ENCODE assay signal across 12 cellular contexts in the genomic region with DNA sequence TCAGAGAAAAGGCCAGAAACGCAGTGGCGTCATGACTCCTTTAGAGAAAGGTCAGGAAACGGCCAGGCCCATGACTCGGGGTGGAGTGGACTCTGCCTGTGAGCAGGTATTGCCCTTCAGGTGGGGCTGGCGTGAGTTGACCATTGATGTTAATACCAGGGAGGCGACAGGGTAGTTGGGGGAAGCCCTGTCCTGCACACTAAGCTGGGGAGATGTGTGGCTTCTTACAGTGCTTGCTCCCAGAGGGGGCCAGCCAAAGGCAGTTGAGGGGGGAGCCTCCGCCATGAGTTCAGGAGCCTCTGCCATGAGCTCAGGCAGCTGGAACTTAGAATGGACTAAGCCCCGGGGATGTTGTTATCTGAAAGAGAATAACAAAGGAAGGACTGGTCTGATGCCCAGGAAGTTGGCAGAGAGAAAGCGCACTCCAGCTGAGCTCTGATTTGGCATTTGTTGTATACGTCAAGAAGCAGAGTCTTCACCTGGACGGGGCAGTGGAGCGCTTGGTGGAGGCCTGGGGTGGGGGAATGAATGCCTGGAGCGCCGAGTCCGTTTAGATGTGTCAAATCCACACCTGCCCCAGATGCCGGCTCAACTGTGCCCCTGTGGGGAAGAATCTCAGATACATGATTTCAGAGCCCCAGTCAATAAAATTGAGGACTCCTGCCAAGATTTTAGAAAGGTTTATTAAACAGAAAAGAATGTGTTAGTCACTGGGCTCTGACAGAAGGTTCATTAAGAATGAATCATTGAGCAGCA.
A peak's percentile ranks its signal among the peaks of the same experiment; 100 is the strongest.
DNase-seq lines count a peak whose midpoint lies in the region; ATAC-seq and TF ChIP-seq lines count a peak whose summit lies in the region.
"Had no signal": no experiment of that assay in that cellular context is flagged by ENCODE, and none has a peak within 500 bp of the region (broad histone marks: within the 10 kb centered on the region; RNA-seq: fewer than 3 reads in every experiment).

No MANE protein-coding gene starts in this region.

- H3K27ac ChIP-seq in aorta (ENCODE audit: low read depth in 1 of 2, low read length in 2 of 2) = no peak overlapping the region
- H3K27ac ChIP-seq: HL-60 had no signal

- DNase-seq in Daoy (ENCODE audit: low read depth) = peak; percentile 66
- peak; percentile 40 to 76 for DNase-seq in NCI-H2081 (lab: John Stamatoyannopoulos, UW)
- peak; percentile 55 to 68 for DNase-seq in cardiac fibroblast (ENCODE audit: low read depth in 2 of 2)
- peak; percentile 68 for DNase-seq in mesenteric fat pad (ENCODE audit: low spot score)
- no peak for DNase-seq in aorta
- DNase-seq in NCI-H2171 treated with DMSO at 0.1 percent for 48 hours (lab: John Stamatoyannopoulos, UW) = no peak
- DNase-seq: midbrain, NCI-H2107, SHP77 treated with DMSO at 0.1 percent for 48 hours had no signal

- H3K4me1 ChIP-seq in aorta (ENCODE audit: control insufficient read depth in 1 of 2, insufficient read depth in 2 of 2, low read length in 2 of 2) = no peaks in the 10 kb centered on the region

- no peak for ATAC-seq in aorta (ENCODE audit: low FRiP score)
- no peak for ATAC-seq in HG02678 (IDR thresholded peaks at IDR 0.05; ENCODE audit: unreplicated experiment)
- ATAC-seq in GM21717 (IDR thresholded peaks at IDR 0.05; ENCODE audit: unreplicated experiment) = no peak

- H3K36me3 ChIP-seq in aorta (ENCODE audit: control insufficient read depth in 1 of 2, insufficient read depth in 2 of 2, low read length in 1 of 2) = no peaks in the 10 kb centered on the region

- no peak overlapping the region for H3K4me3 ChIP-seq in cardiac fibroblast (replicated peaks in 1 of 2; ENCODE audit: low read depth in 2 of 2, low read length in 2 of 2)
- H3K4me3 ChIP-seq in aorta (ENCODE audit: low read length in 2 of 2) = no peak overlapping the region

- no peak for TF ChIP-seq CTCF in cardiac fibroblast (IDR thresholded peaks at IDR 0.05; ENCODE audit: low read depth, low read length)

- H3K27me3 ChIP-seq in aorta (ENCODE audit: control insufficient read depth in 1 of 2, insufficient read depth in 2 of 2, low read length in 1 of 2) = no peaks in the 10 kb centered on the region

- intact Hi-C loops in aorta (cut with DNase I) = loop anchor here in 1 of 2 donors (10.0 kb wide), 1 partner anchor 160 kb away; no protein-coding TSS in a partner anchor

- WGBS in aorta, 2 donors = 77 to 80% methylated on average over 16 of the region's 16 CpGs

- no peaks in the 10 kb centered on the region for H3K9me3 ChIP-seq in aorta (ENCODE audit: control insufficient read depth, low read length)

Comparison
In these comparisons a context has a peak if more than half of its experiments do, and no peak if none do; other contexts are left out.
1. DNase-seq: peak in Daoy (single experiment), NCI-H2081 (2 of 2), cardiac fibroblast (2 of 2) and mesenteric fat pad (single experiment); none in aorta (0 of 2) and NCI-H2171 treated with DMSO at 0.1 percent for 48 hours (single experiment).